ENCODE assay signal across 13 cellular contexts in genomic region chr15:50138391-50138790, GRCh38. TPM values are rescaled to one million over a fixed set of nuclear protein-coding genes. Genes with fewer than 3 reads are reported as not detected.
DNase-seq lines count a peak whose midpoint lies in the region; ATAC-seq, FAIRE-seq and TF ChIP-seq lines count a peak whose summit lies in the region.
"Had no signal": no experiment of that assay in that cellular context is flagged by ENCODE, and none has a peak within 500 bp of the region (broad histone marks: within the 10 kb centered on the region; RNA-seq: fewer than 3 reads in every experiment).

No MANE protein-coding gene starts in this region.

- POLR2A ChIA-PET in AG04450 (lab: Yijun Ruan, JAX), result no interaction called here

- H3K4me1 ChIP-seq in right atrium auricular region, result no peaks in the 10 kb centered on the region

- H3K36me3 ChIP-seq in right atrium auricular region, result no peaks in the 10 kb centered on the region
- H3K36me3 ChIP-seq: sigmoid colon, thoracic aorta had no signal

- in situ Hi-C loops in SK-MEL-5 (cut with HindIII; ENCODE audit: low pct_unique_long_range_greater_than_20kb, low sequenced_read_pairs), result no loop called here

- H3K27me3 ChIP-seq in AG04450 (ENCODE audit: control insufficient read depth, insufficient read depth, low read length) (no peaks in the 10 kb centered on the region), right atrium auricular region (no peaks in the 10 kb centered on the region)
- H3K27me3 ChIP-seq: sigmoid colon had no signal

- no peak for DNase-seq in AG04450 (ENCODE audit: low read depth, low spot score)
- DNase-seq in COR-L47 (lab: John Stamatoyannopoulos, UW), result peak; percentile 23
- peak; percentile 36 for DNase-seq in SK-MEL-5 (ENCODE audit: low read depth, low spot score)
- DNase-seq in fibroblast of mammary gland (ENCODE audit: low read depth), result peak; percentile 71
- DNase-seq in right atrium auricular region (ENCODE audit: low spot score), result no peak
- DNase-seq in NCI-H1417 treated with DMSO at 0.1 percent for 48 hours (lab: John Stamatoyannopoulos, UW), result no peak
- DNase-seq in frontal cortex (ENCODE audit: low spot score in 2 of 2), result no peak
- DNase-seq: mucosa of descending colon, sigmoid colon had no signal

- H3K4me3 ChIP-seq in AG04450 (ENCODE audit: low read depth, low read length), result no peak overlapping the region
- H3K4me3 ChIP-seq in fibroblast of mammary gland (ENCODE audit: control insufficient read depth, low read depth, low read length), result no peak overlapping the region
- H3K4me3 ChIP-seq in right atrium auricular region, result no peak overlapping the region
- H3K4me3 ChIP-seq: mucosa of descending colon, sigmoid colon, thoracic aorta had no signal

- FAIRE-seq in frontal cortex (lab: Jason Lieb, UNC), result no peak

- no peak overlapping the region for H3K27ac ChIP-seq in AG04450 (ENCODE audit: low read depth, low read length)
- H3K27ac ChIP-seq in right atrium auricular region, result no peak overlapping the region
- H3K27ac ChIP-seq: sigmoid colon, thoracic aorta had no signal

- TF ChIP-seq CTCF in AG04450 (IDR thresholded peaks at IDR 0.05; ENCODE audit: low read depth, low read length) (peak; percentile 35), fibroblast of mammary gland (conservative IDR thresholded peaks at IDR 0.05; ENCODE audit: control insufficient read depth, insufficient read depth, low read depth, low read length) (peak; percentile 51), right atrium auricular region (IDR thresholded peaks at IDR 0.05) (no peak)

- ATAC-seq in GM18520 (IDR thresholded peaks at IDR 0.05; ENCODE audit: unreplicated experiment), result no peak
- ATAC-seq: mucosa of descending colon had no signal

- CTCF ChIA-PET in AG04450 (lab: Charles Lee), result interaction anchor here (1.1 to 1.7 kb wide), 2 partner anchors 134 to 716 kb away, joined by 3 to 5 read pairs; partner anchors contain the start of gene FGF7

- no peaks in the 10 kb centered on the region for H3K9me3 ChIP-seq in AG04450 (ENCODE audit: control insufficient read depth, insufficient read depth, low read length)
- no peaks in the 10 kb centered on the region for H3K9me3 ChIP-seq in right atrium auricular region
- H3K9me3 ChIP-seq: mucosa of descending colon, sigmoid colon, thoracic aorta had no signal

RNA-seq across cellular contexts. Expression of gene ATP8B4, which starts 19.4 kb away (rescaled TPM):
- polyA plus RNA-seq in AG04450 (2011; rRNA removed), result 0.67 and 1.0 TPM in 2 replicates
- 0.64 and 1.2 TPM in 2 replicates for polyA minus RNA-seq in AG04450 (2011; rRNA and poly(A)+ RNA removed)
- 1.2 and 2.0 TPM in 2 replicates for total RNA-seq in SK-MEL-5 (2014; rRNA removed; shearing (Covaris generic))
- polyA plus RNA-seq in SK-MEL-5 (2015; cell fraction: cytosol; rRNA removed), result 0.12 and 0.27 TPM in 2 replicates
- 0.61 and 3.7 TPM in 2 replicates for polyA plus RNA-seq in SK-MEL-5 (2015; cell fraction: nucleus; rRNA removed)
- 1 to 10 TPM; 2.0 to 2.5 TPM for total RNA-seq in right atrium auricular region
- total RNA-seq in frontal cortex, result 6.9 TPM
- total RNA-seq: Daoy had no signal

RNA-seq across cellular contexts. Expression of gene SLC27A2, which starts 43.6 kb away (rescaled TPM):
- 0.11 TPM in 1 of 2 replicates, not detected in the other for polyA plus RNA-seq in AG04450 (2011; rRNA removed)
- not detected in 2 replicates for polyA minus RNA-seq in AG04450 (2011; rRNA and poly(A)+ RNA removed)
- 0.13 and 0.34 TPM in 2 replicates for total RNA-seq in SK-MEL-5 (2014; rRNA removed; shearing (Covaris generic))
- 0.12 and 0.34 TPM in 2 replicates for polyA plus RNA-seq in SK-MEL-5 (2015; cell fraction: cytosol; rRNA removed)
- not detected in 2 replicates for polyA plus RNA-seq in SK-MEL-5 (2015; cell fraction: nucleus; rRNA removed)
- total RNA-seq in right atrium auricular region (not detected), frontal cortex (1.6 TPM)
- total RNA-seq: cardiac septum had no signal

Comparison
In these comparisons a context has a peak if more than half of its experiments do, and no peak if none do; other contexts are left out.
1. DNase-seq: peak in COR-L47 (single experiment), SK-MEL-5 (single experiment) and fibroblast of mammary gland (single experiment); none in AG04450 (single experiment), right atrium auricular region (single experiment), NCI-H1417 treated with DMSO at 0.1 percent for 48 hours (single experiment) and frontal cortex (0 of 2).
2. CTCF ChIP-seq: peak in AG04450 (single experiment) and fibroblast of mammary gland (single experiment); none in right atrium auricular region (0 of 2).